In genomic region chr6:167750956-167751358, GRCh38 we compare ENCODE assay signal across 14 cellular contexts.
DNase-seq lines count a peak whose midpoint lies in the region; ATAC-seq and TF ChIP-seq lines count a peak whose summit lies in the region.
"Had no signal": no experiment of that assay in that cellular context is flagged by ENCODE, and none has a peak within 500 bp of the region (broad histone marks: within the 10 kb centered on the region; RNA-seq: fewer than 3 reads in every experiment).

No MANE protein-coding gene starts in this region.

- H3K27ac ChIP-seq in epithelial cell of prostate (peak overlapping the region; percentile 43), upper lobe of left lung (peak overlapping the region; percentile 41 to 79 (median 68))
- no peak overlapping the region for H3K27ac ChIP-seq in CD8-positive, alpha-beta T cell (ENCODE audit: low read depth, low read length)
- H3K27ac ChIP-seq: SJSA1 had no signal

- H3K4me3 ChIP-seq in lower leg skin (ENCODE audit: low read depth, poor library complexity, severe bottlenecking): no peak overlapping the region
- no peak overlapping the region for H3K4me3 ChIP-seq in upper lobe of left lung
- H3K4me3 ChIP-seq in CD8-positive, alpha-beta T cell (ENCODE audit: low read depth, low read length): no peak overlapping the region
- H3K4me3 ChIP-seq: SJSA1 had no signal

- no peaks in the 10 kb centered on the region for H3K4me1 Mint-ChIP-seq in CD8-positive, alpha-beta T cell (ENCODE audit: low read depth)
- H3K4me1 Mint-ChIP-seq: activated naive CD8-positive, alpha-beta T cell treated with anti-CD3 and anti-CD28 coated beads, Interleukin-2, amount 50 U/mL, for 24 hours; immature natural killer cell had no signal

- 52 to 55% methylated on average over 4 of the region's 4 CpGs for WGBS in lower leg skin, 2 donors
- 42% methylated on average over 4 of the region's 4 CpGs; no CpG with 5 or more reads in 1 of the 2 donors for WGBS in upper lobe of left lung, 2 donors

- H3K36me3 Mint-ChIP-seq in CD8-positive, alpha-beta T cell: no peaks in the 10 kb centered on the region
- H3K36me3 Mint-ChIP-seq: immature natural killer cell had no signal

- H3K27me3 Mint-ChIP-seq in CD8-positive, alpha-beta T cell (ENCODE audit: low read depth): peaks cover 5% of the 10 kb centered on the region

- POLR2A ChIA-PET in CD8-positive, alpha-beta T cell (lab: Charles Lee): interaction anchor here (0.6 kb wide), 1 partner anchor 32 kb away, joined by 3 read pairs; no protein-coding TSS in a partner anchor

- no peaks in the 10 kb centered on the region for H3K9me3 ChIP-seq in upper lobe of left lung
- H3K9me3 ChIP-seq in CD8-positive, alpha-beta T cell (ENCODE audit: low read length): no peaks in the 10 kb centered on the region
- H3K9me3 ChIP-seq: SJSA1 had no signal

- no peak overlapping the region for H3K27ac Mint-ChIP-seq in CD8-positive, alpha-beta T cell
- H3K27ac Mint-ChIP-seq: activated naive CD8-positive, alpha-beta T cell treated with anti-CD3 and anti-CD28 coated beads, Interleukin-2, amount 50 U/mL, for 24 hours; immature natural killer cell had no signal

- H3K4me3 Mint-ChIP-seq in CD8-positive, alpha-beta T cell: no peak overlapping the region
- H3K4me3 Mint-ChIP-seq: activated naive CD8-positive, alpha-beta T cell treated with anti-CD3 and anti-CD28 coated beads, Interleukin-2, amount 50 U/mL, for 24 hours; immature natural killer cell had no signal

- TF ChIP-seq CTCF in lower leg skin (IDR thresholded peaks at IDR 0.05) (no peak), upper lobe of left lung (IDR thresholded peaks at IDR 0.05) (peak in 1 of 6 experiments; percentile 26)
- TF ChIP-seq CTCF in CD8-positive, alpha-beta T cell (IDR thresholded peaks at IDR 0.05): no peak

- ATAC-seq in upper lobe of left lung (ENCODE audit: low FRiP score in 2 of 2): peak; percentile 74 to 94
- ATAC-seq in CD8-positive, alpha-beta T cell: no peak
- ATAC-seq: activated naive CD8-positive, alpha-beta T cell treated with anti-CD3 and anti-CD28 coated beads, Interleukin-2, amount 50 U/mL, for 24 hours had no signal

- H3K36me3 ChIP-seq in upper lobe of left lung: no peaks in the 10 kb centered on the region
- H3K36me3 ChIP-seq in CD8-positive, alpha-beta T cell (ENCODE audit: insufficient read depth, low read length): no peaks in the 10 kb centered on the region
- H3K36me3 ChIP-seq: SJSA1 had no signal

- TF ChIP-seq POLR2A in lower leg skin (IDR thresholded peaks at IDR 0.05): no peak
- TF ChIP-seq POLR2A in upper lobe of left lung (IDR thresholded peaks at IDR 0.05): peak in 1 of 4 donors; percentile 46

- intact Hi-C loops in lower leg skin (cut with DNase I; ENCODE audit: low total_unique reads): no loop called here
- intact Hi-C loops in CD8-positive, alpha-beta T cell (cut with DNase I, micrococcal nuclease): no loop called here

- TF ChIP-seq EP300 in upper lobe of left lung (IDR thresholded peaks at IDR 0.05): peak in 2 of 4 donors; percentile 75 to 95

- DNase-seq in NCI-H526 (lab: John Stamatoyannopoulos, UW): peak; percentile 27 to 56
- no peak for DNase-seq in NCI-H526 treated with DMSO at 0.1 percent for 48 hours (lab: John Stamatoyannopoulos, UW)
- DNase-seq in epithelial cell of prostate (ENCODE audit: low read depth, low spot score): peak; percentile 87
- DNase-seq in lower leg skin (ENCODE audit: low spot score in 2 of 2): peak; percentile 74 to 89
- peak; percentile 75 to 94 for DNase-seq in upper lobe of left lung
- DNase-seq in SW 1271 (lab: John Stamatoyannopoulos, UW): no peak
- no peak for DNase-seq in CD8-positive, alpha-beta T cell
- no peak for DNase-seq in activated CD4-positive, alpha-beta T cell treated with anti-CD3 and anti-CD28 coated beads for 1 hour
- DNase-seq: activated CD4-positive, alpha-beta T cell treated with anti-CD3 and anti-CD28 coated beads, Interleukin-2, amount 50 U/mL, for 48 hours; activated naive CD8-positive, alpha-beta T cell treated with anti-CD3 and anti-CD28 coated beads, Interleukin-2, amount 50 U/mL, for 24 hours; HCEC 1CT; immature natural killer cell; retina had no signal

- CTCF ChIA-PET in CD8-positive, alpha-beta T cell (lab: Charles Lee): no interaction called here

- peaks cover 9 to 19% (median 14%) of the 10 kb centered on the region in 4 donors for H3K4me1 ChIP-seq in upper lobe of left lung
- no peaks in the 10 kb centered on the region for H3K4me1 ChIP-seq in CD8-positive, alpha-beta T cell (ENCODE audit: insufficient read depth, low read length)
- H3K4me1 ChIP-seq: SJSA1 had no signal

- H3K27me3 ChIP-seq in upper lobe of left lung: no peaks in the 10 kb centered on the region
- no peaks in the 10 kb centered on the region for H3K27me3 ChIP-seq in CD8-positive, alpha-beta T cell (ENCODE audit: insufficient read depth, low read length)
- H3K27me3 ChIP-seq: SJSA1 had no signal

- H3K9me3 Mint-ChIP-seq in CD8-positive, alpha-beta T cell: no peaks in the 10 kb centered on the region
- H3K9me3 Mint-ChIP-seq: activated naive CD8-positive, alpha-beta T cell treated with anti-CD3 and anti-CD28 coated beads, Interleukin-2, amount 50 U/mL, for 24 hours; immature natural killer cell had no signal

Comparison
In these comparisons a context has a peak if more than half of its experiments do, and no peak if none do; other contexts are left out.
1. DNase-seq: peak in NCI-H526 (2 of 2), epithelial cell of prostate (single experiment), lower leg skin (2 of 2) and upper lobe of left lung (2 of 2); none in NCI-H526 treated with DMSO at 0.1 percent for 48 hours (single experiment), SW 1271 (0 of 2), CD8-positive, alpha-beta T cell (0 of 7) and activated CD4-positive, alpha-beta T cell treated with anti-CD3 and anti-CD28 coated beads for 1 hour (single experiment).